34 cellular contexts compared by ENCODE assay signal in genomic region chr15:74820056-74820455, GRCh38. TPM values are rescaled to one million over a fixed set of nuclear protein-coding genes. Genes with fewer than 3 reads are reported as not detected.
"Had no signal": no experiment of that assay in that cellular context is flagged by ENCODE, and none has a peak within 500 bp of the region (broad histone marks: within the 10 kb centered on the region; RNA-seq: fewer than 3 reads in every experiment).

No MANE protein-coding gene starts in this region.

- H3K4me1 ChIP-seq: breast epithelium, thyroid gland had no signal

- H3K27me3 ChIP-seq: breast epithelium, heart left ventricle, pancreas, sigmoid colon, thyroid gland, upper lobe of left lung had no signal

- H3K27me3 Mint-ChIP-seq: activated naive CD4-positive, alpha-beta T cell treated with anti-CD3 and anti-CD28 coated beads, Interleukin-2, amount 50 U/mL, for 24 hours; activated T-helper 17 cell treated with anti-CD3 and anti-CD28 coated beads, Interleukin-2, amount 50 U/mL, for 72 hours had no signal

- H3K4me3 Mint-ChIP-seq: activated CD4-positive, alpha-beta memory T cell treated with anti-CD3 and anti-CD28 coated beads, Interleukin-2, amount 10 ng/mL, durations not matched to agents 7 days and 5 days; activated CD4-positive, alpha-beta T cell treated with anti-CD3 and anti-CD28 coated beads, Interleukin-2, amount 10 ng/mL, durations not matched to agents 7 days and 5 days; activated naive CD4-positive, alpha-beta T cell treated with anti-CD3 and anti-CD28 coated beads, Interleukin-2, amount 50 U/mL, for 24 hours; activated naive CD8-positive, alpha-beta T cell treated with anti-CD3 and anti-CD28 coated beads, Interleukin-2, amount 50 U/mL, for 24 hours; activated T-cell treated with anti-CD3 and anti-CD28 coated beads, Interleukin-2, amount 50 U/mL, for 4 hours; activated T-helper 17 cell treated with anti-CD3 and anti-CD28 coated beads, Interleukin-2, amount 50 U/mL, for 72 hours; endodermal cell; immature natural killer cell; mesothelial cell of epicardium; nephron progenitor cell; stimulated activated naive B cell treated with anti-CD40 and anti-IgM and Interleukin-4, amounts not matched to agents 10 μg/mL and 1 μg/mL and 100 μg/mL, for 72 hours had no signal

- ATAC-seq: activated naive CD8-positive, alpha-beta T cell treated with anti-CD3 and anti-CD28 coated beads, Interleukin-2, amount 50 U/mL, for 24 hours; activated T-cell treated with anti-CD3 and anti-CD28 coated beads, Interleukin-2, amount 50 U/mL, for 4 hours; activated T-helper 17 cell treated with anti-CD3 and anti-CD28 coated beads, Interleukin-2, amount 50 U/mL, for 72 hours; esophagus mucosa; heart left ventricle; left colon; pancreas; stimulated activated naive B cell treated with anti-CD40 and anti-IgM and Interleukin-4, amounts not matched to agents 10 μg/mL and 1 μg/mL and 100 μg/mL, for 72 hours had no signal

- H3K9me3 Mint-ChIP-seq: activated CD4-positive, alpha-beta memory T cell treated with anti-CD3 and anti-CD28 coated beads, Interleukin-2, amount 10 ng/mL, durations not matched to agents 7 days and 5 days; activated CD4-positive, alpha-beta T cell treated with anti-CD3 and anti-CD28 coated beads, Interleukin-2, amount 10 ng/mL, durations not matched to agents 7 days and 5 days; activated naive CD4-positive, alpha-beta T cell treated with anti-CD3 and anti-CD28 coated beads, Interleukin-2, amount 50 U/mL, for 24 hours; activated naive CD8-positive, alpha-beta T cell treated with anti-CD3 and anti-CD28 coated beads, Interleukin-2, amount 50 U/mL, for 24 hours; activated T-cell treated with anti-CD3 and anti-CD28 coated beads, Interleukin-2, amount 50 U/mL, for 4 hours; activated T-helper 17 cell treated with anti-CD3 and anti-CD28 coated beads, Interleukin-2, amount 50 U/mL, for 72 hours; endodermal cell; immature natural killer cell; mesothelial cell of epicardium; naive B cell; nephron progenitor cell; stimulated activated naive B cell treated with anti-CD40 and anti-IgM and Interleukin-4, amounts not matched to agents 10 μg/mL and 1 μg/mL and 100 μg/mL, for 72 hours had no signal

- H3K27ac Mint-ChIP-seq: activated CD4-positive, alpha-beta memory T cell treated with anti-CD3 and anti-CD28 coated beads, Interleukin-2, amount 10 ng/mL, durations not matched to agents 7 days and 5 days; activated CD4-positive, alpha-beta T cell treated with anti-CD3 and anti-CD28 coated beads, Interleukin-2, amount 10 ng/mL, durations not matched to agents 7 days and 5 days; activated naive CD4-positive, alpha-beta T cell treated with anti-CD3 and anti-CD28 coated beads, Interleukin-2, amount 50 U/mL, for 24 hours; activated naive CD8-positive, alpha-beta T cell treated with anti-CD3 and anti-CD28 coated beads, Interleukin-2, amount 50 U/mL, for 24 hours; endodermal cell; mesothelial cell of epicardium; nephron progenitor cell; stimulated activated naive B cell treated with anti-CD40 and anti-IgM and Interleukin-4, amounts not matched to agents 10 μg/mL and 1 μg/mL and 100 μg/mL, for 72 hours had no signal

- H3K36me3 Mint-ChIP-seq: activated naive CD4-positive, alpha-beta T cell treated with anti-CD3 and anti-CD28 coated beads, Interleukin-2, amount 50 U/mL, for 24 hours; immature natural killer cell; mesothelial cell of epicardium; naive B cell; stimulated activated naive B cell treated with anti-CD40 and anti-IgM and Interleukin-4, amounts not matched to agents 10 μg/mL and 1 μg/mL and 100 μg/mL, for 72 hours had no signal

- H3K27ac ChIP-seq: breast epithelium, heart left ventricle, pancreas, prostate gland, sigmoid colon, stomach, thyroid gland, upper lobe of left lung had no signal

- H3K4me3 ChIP-seq: breast epithelium, heart left ventricle, pancreas, prostate gland, sigmoid colon, stomach, thyroid gland, upper lobe of left lung had no signal

- H3K9me3 ChIP-seq: breast epithelium, heart left ventricle, pancreas, prostate gland, sigmoid colon, stomach, thyroid gland, upper lobe of left lung had no signal

- DNase-seq: activated CD4-positive, alpha-beta memory T cell treated with anti-CD3 and anti-CD28 coated beads, Interleukin-2, amount 10 ng/mL, durations not matched to agents 7 days and 5 days; activated CD4-positive, alpha-beta T cell treated with anti-CD3 and anti-CD28 coated beads for 1 hour; activated CD4-positive, alpha-beta T cell treated with anti-CD3 and anti-CD28 coated beads, Interleukin-2, amount 10 ng/mL, durations not matched to agents 7 days and 5 days; activated gamma-delta T cell treated with Interleukin-2 at 50 U/mL for 16 hours; activated naive CD8-positive, alpha-beta T cell treated with anti-CD3 and anti-CD28 coated beads, Interleukin-2, amount 50 U/mL, for 24 hours; activated T-cell treated with anti-CD3 and anti-CD28 coated beads, Interleukin-2, amount 50 U/mL, for 4 hours; amygdala; central memory CD4-positive, alpha-beta T cell; endodermal cell; foreskin fibroblast; heart left ventricle; hypothalamus; immature natural killer cell; kidney; left colon; naive B cell; nephron progenitor cell; nucleus accumbens; retina; sigmoid colon; small intestine; stimulated activated CD4-positive, alpha-beta T cell treated with anti-CD3 and anti-CD28 coated beads, Interleukin-4, amount 100 ng/mL, for 24 hours; stimulated activated naive B cell treated with anti-CD40 and anti-IgM and Interleukin-4, amounts not matched to agents 10 μg/mL and 1 μg/mL and 100 μg/mL, for 72 hours; stomach; T-helper 9 cell; thyroid gland; upper lobe of left lung had no signal

- H3K36me3 ChIP-seq: breast epithelium, heart left ventricle, pancreas, prostate gland, sigmoid colon, stomach, thyroid gland, upper lobe of left lung had no signal

RNA-seq across cellular contexts. Expression of gene CPLX3, which starts 6.4 kb away (rescaled TPM):
- total RNA-seq: endodermal cell, esophagus mucosa, kidney, mesothelial cell of epicardium, pancreas, thyroid gland, upper lobe of left lung had no signal
- polyA plus RNA-seq: immature natural killer cell had no signal

RNA-seq across cellular contexts. Expression of gene LMAN1L, which starts 7.4 kb away (rescaled TPM):
- total RNA-seq: endodermal cell, esophagus mucosa, kidney had no signal
- polyA plus RNA-seq: immature natural killer cell, pancreas, stomach had no signal
